ENCODE assay signal across 26 cellular contexts in the genomic region with DNA sequence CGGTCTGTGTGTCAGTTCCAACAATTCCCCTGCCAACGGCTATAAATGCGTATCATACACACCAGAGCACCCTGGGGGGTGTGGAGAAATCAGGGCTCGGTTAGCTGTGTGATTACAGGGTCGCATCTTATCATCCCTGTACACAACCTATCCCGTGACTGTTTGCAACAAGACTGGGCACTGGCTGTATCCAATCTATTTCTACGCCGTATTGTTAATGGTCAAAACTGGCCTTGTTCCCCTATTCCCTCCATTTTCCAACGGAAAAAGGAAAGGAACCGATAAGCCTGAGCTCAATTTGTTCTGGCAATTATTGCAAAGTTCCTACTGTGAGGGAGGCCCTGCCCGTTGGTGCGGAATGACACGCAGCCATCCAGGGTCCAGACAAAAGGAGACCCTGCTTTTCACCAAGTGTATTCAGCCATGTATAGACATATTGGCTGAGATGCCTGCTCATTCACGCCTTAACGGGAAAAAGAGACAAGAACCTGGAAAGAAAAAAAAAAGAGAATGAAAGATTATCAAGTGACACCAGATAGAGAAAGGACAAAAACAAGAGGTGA.
"Had no signal": no experiment of that assay in that cellular context is flagged by ENCODE, and none has a peak within 500 bp of the region (broad histone marks: within the 10 kb centered on the region; RNA-seq: fewer than 3 reads in every experiment).

No MANE protein-coding gene starts in this region.

- H3K36me3 Mint-ChIP-seq: activated CD8-positive, alpha-beta memory T cell treated with anti-CD3 and anti-CD28 coated beads, Interleukin-2, amount 10 ng/mL, durations not matched to agents 7 days and 5 days; activated naive CD4-positive, alpha-beta T cell treated with anti-CD3 and anti-CD28 coated beads, Interleukin-2, amount 50 U/mL, for 24 hours; WTC11 had no signal

- H3K4me3 Mint-ChIP-seq: activated CD8-positive, alpha-beta memory T cell treated with anti-CD3 and anti-CD28 coated beads, Interleukin-2, amount 10 ng/mL, durations not matched to agents 7 days and 5 days; activated naive CD4-positive, alpha-beta T cell treated with anti-CD3 and anti-CD28 coated beads, Interleukin-2, amount 50 U/mL, for 24 hours; activated T-cell treated with anti-CD3 and anti-CD28 coated beads, Interleukin-2, amount 50 U/mL, for 24 hours; activated T-helper 1 cell treated with anti-CD3 and anti-CD28 coated beads, Interleukin-12 subunit alpha, Interleukin-12 subunit beta, Interleukin-2, Interleukin-4 antibody, amounts not matched to agents 30 ng/mL and 10 ng/mL and 1 ng/mL, durations not matched to agents 14 hours and 24 hours and 36 hours; T-helper 17 cell; WTC11 had no signal

- ATAC-seq: activated CD8-positive, alpha-beta memory T cell treated with anti-CD3 and anti-CD28 coated beads, Interleukin-2, amount 10 ng/mL, durations not matched to agents 7 days and 5 days; K562; PC-3; T-helper 17 cell; WTC11 had no signal

- H3K27ac ChIP-seq: brain microvascular endothelial cell, cardiac muscle cell had no signal

- H3K9me3 Mint-ChIP-seq: activated naive CD4-positive, alpha-beta T cell treated with anti-CD3 and anti-CD28 coated beads, Interleukin-2, amount 50 U/mL, for 24 hours; activated T-cell treated with anti-CD3 and anti-CD28 coated beads, Interleukin-2, amount 50 U/mL, for 24 hours; activated T-helper 1 cell treated with anti-CD3 and anti-CD28 coated beads, Interleukin-12 subunit alpha, Interleukin-12 subunit beta, Interleukin-2, Interleukin-4 antibody, amounts not matched to agents 30 ng/mL and 10 ng/mL and 1 ng/mL, durations not matched to agents 14 hours and 24 hours and 36 hours; WTC11 had no signal

- H3K27ac Mint-ChIP-seq: activated CD8-positive, alpha-beta memory T cell treated with anti-CD3 and anti-CD28 coated beads, Interleukin-2, amount 10 ng/mL, durations not matched to agents 7 days and 5 days; activated naive CD4-positive, alpha-beta T cell treated with anti-CD3 and anti-CD28 coated beads, Interleukin-2, amount 50 U/mL, for 24 hours; activated T-cell treated with anti-CD3 and anti-CD28 coated beads, Interleukin-2, amount 50 U/mL, for 24 hours; activated T-helper 1 cell treated with anti-CD3 and anti-CD28 coated beads, Interleukin-12 subunit alpha, Interleukin-12 subunit beta, Interleukin-2, Interleukin-4 antibody, amounts not matched to agents 30 ng/mL and 10 ng/mL and 1 ng/mL, durations not matched to agents 14 hours and 24 hours and 36 hours; T-helper 17 cell; WTC11 had no signal

- DNase-seq: activated CD4-positive, alpha-beta T cell treated with anti-CD3 and anti-CD28 coated beads for 48 hours; activated CD4-positive, alpha-beta T cell treated with anti-CD3 and anti-CD28 coated beads, Interleukin-2, amount 50 U/mL, for 4 hours; activated CD4-positive, CD25-positive, alpha-beta regulatory T cell treated with anti-CD3 and anti-CD28 coated beads, Interleukin-2, amount 50 U/mL, for 72 hours; activated CD8-positive, alpha-beta memory T cell treated with anti-CD3 and anti-CD28 coated beads, Interleukin-2, amount 10 ng/mL, durations not matched to agents 7 days and 5 days; activated effector memory CD4-positive, alpha-beta T cell treated with Interleukin-2 at 50 U/mL for 16 hours; activated naive CD4-positive, alpha-beta T cell; activated T-cell treated with anti-CD3 and anti-CD28 coated beads, Interleukin-2, amount 50 U/mL, for 24 hours; aorta; brain microvascular endothelial cell; Karpas-422; MM.1S; NCI-H1105; NCI-H1436; NCI-H2171; NCI-H2227 treated with DMSO at 0.1 percent for 48 hours; NCI-H446 treated with DMSO at 0.1 percent for 48 hours; NCI-H526; PC-3; SHP77; T-helper 17 cell; T-helper 9 cell had no signal

- H3K27me3 Mint-ChIP-seq: activated CD8-positive, alpha-beta memory T cell treated with anti-CD3 and anti-CD28 coated beads, Interleukin-2, amount 10 ng/mL, durations not matched to agents 7 days and 5 days; activated T-cell treated with anti-CD3 and anti-CD28 coated beads, Interleukin-2, amount 50 U/mL, for 24 hours had no signal

- H3K36me3 ChIP-seq: brain microvascular endothelial cell, cardiac muscle cell had no signal

- H3K4me1 Mint-ChIP-seq: activated CD8-positive, alpha-beta memory T cell treated with anti-CD3 and anti-CD28 coated beads, Interleukin-2, amount 10 ng/mL, durations not matched to agents 7 days and 5 days; activated naive CD4-positive, alpha-beta T cell treated with anti-CD3 and anti-CD28 coated beads, Interleukin-2, amount 50 U/mL, for 24 hours; T-helper 17 cell had no signal

- H3K4me3 ChIP-seq: cardiac muscle cell, K562 had no signal

- H3K27me3 ChIP-seq: brain microvascular endothelial cell, cardiac muscle cell had no signal
